20 cellular contexts compared by ENCODE assay signal in the genomic region with DNA sequence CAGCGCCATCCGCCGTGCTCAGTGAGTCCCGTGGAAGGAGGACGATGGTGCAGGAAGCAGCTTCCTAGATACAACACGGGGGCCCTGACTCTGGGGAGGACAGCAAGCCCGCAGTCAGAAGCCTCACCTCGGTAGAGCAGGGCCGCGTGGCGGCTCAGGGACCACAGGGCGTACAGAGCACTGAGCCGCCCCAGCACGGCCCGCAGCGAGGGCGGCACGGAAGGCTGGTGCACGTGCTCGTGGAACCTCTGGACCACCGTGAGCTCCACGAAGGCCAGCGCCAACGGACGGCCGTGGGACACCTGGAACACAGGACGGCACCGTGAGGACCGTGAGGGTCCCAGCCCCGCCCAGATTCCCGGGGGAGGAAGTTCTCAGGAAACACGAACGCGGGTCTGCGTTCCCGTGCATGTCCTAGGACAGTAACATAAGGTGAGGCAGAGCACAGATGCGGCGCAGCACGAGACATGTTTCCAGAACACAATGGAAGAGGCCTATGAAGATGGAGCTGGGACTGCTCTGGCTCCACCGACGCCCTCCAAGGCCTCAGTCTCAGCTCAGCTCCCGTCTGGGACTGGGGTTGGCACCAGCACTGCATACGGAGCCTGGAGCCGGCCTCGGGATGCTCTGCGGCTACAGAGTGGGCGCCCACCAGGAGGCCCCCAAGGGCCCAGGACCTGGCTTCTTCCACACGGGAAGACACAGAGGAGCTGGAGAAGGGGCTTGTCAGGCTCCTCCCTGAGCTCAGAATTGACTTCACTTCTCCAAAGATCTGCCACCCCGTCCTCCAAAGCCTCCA.
"Had no signal": no experiment of that assay in that cellular context is flagged by ENCODE, and none has a peak within 500 bp of the region (broad histone marks: within the 10 kb centered on the region; RNA-seq: fewer than 3 reads in every experiment).

No MANE protein-coding gene starts in this region.

- H3K9me3 ChIP-seq: body of pancreas, prostate gland, SK-N-SH, testis had no signal

- H3K36me3 Mint-ChIP-seq: activated naive CD8-positive, alpha-beta T cell treated with anti-CD3 and anti-CD28 coated beads for 36 hours had no signal

- ATAC-seq: activated CD8-positive, alpha-beta T cell treated with anti-CD3 and anti-CD28 coated beads for 36 hours; activated T-helper 17 cell treated with anti-CD3 and anti-CD28 coated beads, Interleukin-2, amount 50 U/mL, for 72 hours; body of pancreas; foreskin keratinocyte; naive thymus-derived CD8-positive, alpha-beta T cell; right cardiac atrium had no signal

- H3K4me1 Mint-ChIP-seq: activated B cell treated with CpG ODN at 0.5 μM for 24 hours; activated naive CD8-positive, alpha-beta T cell treated with anti-CD3 and anti-CD28 coated beads for 36 hours had no signal

- H3K4me3 ChIP-seq: body of pancreas, coronary artery, prostate gland, testis had no signal

- H3K27me3 ChIP-seq: body of pancreas, foreskin keratinocyte, testis had no signal

- H3K27me3 Mint-ChIP-seq: activated B cell treated with CpG ODN at 0.5 μM for 24 hours; activated CD8-positive, alpha-beta T cell treated with anti-CD3 and anti-CD28 coated beads for 36 hours; activated naive CD8-positive, alpha-beta T cell treated with anti-CD3 and anti-CD28 coated beads for 36 hours; activated T-helper 17 cell treated with anti-CD3 and anti-CD28 coated beads, Interleukin-2, amount 50 U/mL, for 72 hours; naive thymus-derived CD8-positive, alpha-beta T cell had no signal

- H3K4me1 ChIP-seq: body of pancreas, foreskin keratinocyte, prostate gland, testis had no signal

- H3K27ac Mint-ChIP-seq: activated B cell treated with CpG ODN at 0.5 μM for 24 hours; activated CD8-positive, alpha-beta T cell treated with anti-CD3 and anti-CD28 coated beads for 36 hours; activated naive CD8-positive, alpha-beta T cell treated with anti-CD3 and anti-CD28 coated beads for 36 hours; activated T-helper 17 cell treated with anti-CD3 and anti-CD28 coated beads, Interleukin-2, amount 50 U/mL, for 72 hours; T-helper 2 cell treated with Interferon-gamma antibody and Interleukin-4, amounts not matched to agents 5 μg/mL and 100 μg/mL, for 36 hours had no signal

- H3K9me3 Mint-ChIP-seq: activated B cell treated with CpG ODN at 0.5 μM for 24 hours; activated CD8-positive, alpha-beta T cell treated with anti-CD3 and anti-CD28 coated beads for 36 hours; activated naive CD8-positive, alpha-beta T cell treated with anti-CD3 and anti-CD28 coated beads for 36 hours; activated T-helper 17 cell treated with anti-CD3 and anti-CD28 coated beads, Interleukin-2, amount 50 U/mL, for 72 hours; naive thymus-derived CD8-positive, alpha-beta T cell; T-helper 2 cell treated with Interferon-gamma antibody and Interleukin-4, amounts not matched to agents 5 μg/mL and 100 μg/mL, for 36 hours had no signal

- DNase-seq: activated B cell treated with CpG ODN at 0.5 μM for 24 hours; activated CD4-positive, alpha-beta T cell treated with anti-CD3 and anti-CD28 coated beads for 48 hours; activated CD8-positive, alpha-beta T cell treated with anti-CD3 and anti-CD28 coated beads for 36 hours; activated naive CD4-positive, alpha-beta T cell; activated naive CD8-positive, alpha-beta T cell treated with anti-CD3 and anti-CD28 coated beads for 36 hours; activated T-cell treated with anti-CD3 and anti-CD28 coated beads, Interleukin-2, amount 50 U/mL, for 1 hour; amniotic stem cell; body of pancreas; central memory CD4-positive, alpha-beta T cell; foreskin keratinocyte; occipital lobe; SK-N-SH; stimulated activated CD4-positive, alpha-beta T cell treated with anti-CD3 and anti-CD28 coated beads, Interleukin-2, amount 100 ng/mL, for 48 hours; testis had no signal

- H3K27ac ChIP-seq: body of pancreas, coronary artery, foreskin keratinocyte, prostate gland, testis had no signal

- H3K4me3 Mint-ChIP-seq: activated B cell treated with CpG ODN at 0.5 μM for 24 hours; activated CD8-positive, alpha-beta T cell treated with anti-CD3 and anti-CD28 coated beads for 36 hours; activated naive CD8-positive, alpha-beta T cell treated with anti-CD3 and anti-CD28 coated beads for 36 hours; activated T-helper 17 cell treated with anti-CD3 and anti-CD28 coated beads, Interleukin-2, amount 50 U/mL, for 72 hours; naive thymus-derived CD8-positive, alpha-beta T cell; T-helper 2 cell treated with Interferon-gamma antibody and Interleukin-4, amounts not matched to agents 5 μg/mL and 100 μg/mL, for 36 hours had no signal
